ENCODE assay signal across 27 cellular contexts in genomic region chr3:177228601-177229190, GRCh38.
"Had no signal": no experiment of that assay in that cellular context is flagged by ENCODE, and none has a peak within 500 bp of the region (broad histone marks: within the 10 kb centered on the region; RNA-seq: fewer than 3 reads in every experiment).

No MANE protein-coding gene starts in this region.

- H3K27ac ChIP-seq: ascending aorta, breast epithelium, cardiac muscle cell, coronary artery, esophagus muscularis mucosa, foreskin keratinocyte, gastrocnemius medialis had no signal

- H3K36me3 ChIP-seq: ascending aorta, breast epithelium, cardiac muscle cell, esophagus muscularis mucosa, gastrocnemius medialis had no signal

- ATAC-seq: activated CD4-positive, alpha-beta T cell treated with anti-CD3 and anti-CD28 coated beads for 36 hours; activated CD8-positive, alpha-beta T cell treated with anti-CD3 and anti-CD28 coated beads, Interleukin-2, amount 10 ng/mL, durations not matched to agents 7 days and 5 days; activated naive CD4-positive, alpha-beta T cell treated with anti-CD3 and anti-CD28 coated beads, Interleukin-2, amount 50 U/mL, for 72 hours; activated T-cell treated with anti-CD3 and anti-CD28 coated beads, Interleukin-2, amount 50 U/mL, for 4 hours; activated T-helper 17 cell treated with anti-CD3 and anti-CD28 coated beads, Interleukin-2, amount 50 U/mL, for 72 hours; foreskin keratinocyte; gastrocnemius medialis had no signal

- H3K27me3 ChIP-seq: ascending aorta, breast epithelium, cardiac muscle cell, dorsolateral prefrontal cortex, esophagus muscularis mucosa, foreskin keratinocyte, gastrocnemius medialis had no signal

- H3K4me3 ChIP-seq: ascending aorta, breast epithelium, cardiac muscle cell, coronary artery, dorsolateral prefrontal cortex, esophagus muscularis mucosa, gastrocnemius medialis had no signal

- H3K4me1 ChIP-seq: ascending aorta, breast epithelium, esophagus muscularis mucosa, foreskin keratinocyte had no signal

- DNase-seq: activated CD4-positive, alpha-beta memory T cell treated with anti-CD3 and anti-CD28 coated beads for 36 hours; activated CD4-positive, alpha-beta T cell treated with anti-CD3 and anti-CD28 coated beads for 36 hours; activated CD4-positive, alpha-beta T cell treated with anti-CD3 and anti-CD28 coated beads, Interleukin-2, amount 10 ng/mL, durations not matched to agents 24 days and 14 days; activated CD4-positive, CD25-positive, alpha-beta regulatory T cell; activated CD4-positive, CD25-positive, alpha-beta regulatory T cell treated with anti-CD3 and anti-CD28 coated beads, Interleukin-2, amount 50 U/mL, for 72 hours; activated CD8-positive, alpha-beta T cell treated with anti-CD3 and anti-CD28 coated beads, Interleukin-2, amount 10 ng/mL, durations not matched to agents 7 days and 5 days; activated effector memory CD4-positive, alpha-beta T cell treated with Interleukin-2 at 50 U/mL for 16 hours; activated naive CD4-positive, alpha-beta T cell; activated naive CD4-positive, alpha-beta T cell treated with anti-CD3 and anti-CD28 coated beads, Interleukin-2, amount 10 ng/mL, durations not matched to agents 7 days and 5 days; activated naive CD8-positive, alpha-beta T cell treated with anti-CD3 and anti-CD28 coated beads, Interleukin-2, amount 10 ng/mL, durations not matched to agents 7 days and 5 days; activated T-cell treated with anti-CD3 and anti-CD28 coated beads, Interleukin-2, amount 50 U/mL, for 4 hours; central memory CD4-positive, alpha-beta T cell; cerebellar nuclear complex; dorsolateral prefrontal cortex; effector memory CD4-positive, alpha-beta T cell; erythroblast; foreskin keratinocyte; gastrocnemius medialis; glutamatergic neuron; T-helper 2 cell had no signal

- H3K9me3 ChIP-seq: ascending aorta, breast epithelium, esophagus muscularis mucosa, gastrocnemius medialis had no signal
